ENCODE assay signal across 25 cellular contexts in genomic region chrX:72634321-72634720, GRCh38.
DNase-seq lines count a peak whose midpoint lies in the region; ATAC-seq, FAIRE-seq and TF ChIP-seq lines count a peak whose summit lies in the region.
"Had no signal": no experiment of that assay in that cellular context is flagged by ENCODE, and none has a peak within 500 bp of the region (broad histone marks: within the 10 kb centered on the region; RNA-seq: fewer than 3 reads in every experiment).

No MANE protein-coding gene starts in this region.

- H3K27me3 ChIP-seq in pancreas (peaks cover 0 to 7% (median 0%) of the 10 kb centered on the region in 4 donors), MM.1S (replicated peaks; ENCODE audit: insufficient read depth, low read length) (no peaks in the 10 kb centered on the region)
- H3K27me3 ChIP-seq: vagina had no signal

- H3K27ac Mint-ChIP-seq in activated T-helper 17 cell treated with anti-CD3 and anti-CD28 coated beads, Interleukin-2, amount 50 U/mL, for 72 hours, result no peak overlapping the region
- H3K27ac Mint-ChIP-seq: activated CD8-positive, alpha-beta T cell treated with anti-CD3 and anti-CD28 coated beads for 36 hours; activated naive CD8-positive, alpha-beta T cell treated with anti-CD3 and anti-CD28 coated beads, Interleukin-2, amount 50 U/mL, for 24 hours; CD4-positive, CD25-positive, alpha-beta regulatory T cell; natural killer cell; T-helper 2 cell treated with Interferon-gamma antibody and Interleukin-4, amounts not matched to agents 5 μg/mL and 100 μg/mL, for 36 hours had no signal

- TF ChIP-seq CTCF in LNCaP clone FGC (IDR thresholded peaks at IDR 0.05; ENCODE audit: control insufficient read depth, extremely low read depth, insufficient read depth) (no peak), pancreas (IDR thresholded peaks at IDR 0.05) (no peak), MM.1S (IDR thresholded peaks at IDR 0.05; ENCODE audit: low read length) (no peak)

- peak; percentile 92 for FAIRE-seq in pancreas (lab: Jason Lieb, UNC)
- FAIRE-seq: G401.6, keratinocyte had no signal

- no peaks in the 10 kb centered on the region for H4K20me1 ChIP-seq in MM.1S (ENCODE audit: insufficient read depth, low read length)

- ATAC-seq in left cardiac atrium (peak; percentile 51 to 55), pancreas (peak in 1 of 4 donors; percentile 46), GM18868 (IDR thresholded peaks at IDR 0.05; ENCODE audit: unreplicated experiment) (no peak)
- no peak for ATAC-seq in activated T-helper 17 cell treated with anti-CD3 and anti-CD28 coated beads, Interleukin-2, amount 50 U/mL, for 72 hours (replicated peaks)
- ATAC-seq: activated CD8-positive, alpha-beta T cell treated with anti-CD3 and anti-CD28 coated beads for 36 hours; activated naive CD8-positive, alpha-beta T cell treated with anti-CD3 and anti-CD28 coated beads, Interleukin-2, amount 50 U/mL, for 24 hours; HCT116; natural killer cell had no signal

- H3K9me3 ChIP-seq in pancreas (no peaks in the 10 kb centered on the region), MM.1S (replicated peaks; ENCODE audit: insufficient read depth, low read length) (no peaks in the 10 kb centered on the region)
- H3K9me3 ChIP-seq: vagina had no signal

- H3K9me3 Mint-ChIP-seq in activated T-helper 17 cell treated with anti-CD3 and anti-CD28 coated beads, Interleukin-2, amount 50 U/mL, for 72 hours, result no peaks in the 10 kb centered on the region
- H3K9me3 Mint-ChIP-seq: activated CD8-positive, alpha-beta T cell treated with anti-CD3 and anti-CD28 coated beads for 36 hours; activated naive CD8-positive, alpha-beta T cell treated with anti-CD3 and anti-CD28 coated beads, Interleukin-2, amount 50 U/mL, for 24 hours; brain; CD4-positive, CD25-positive, alpha-beta regulatory T cell; natural killer cell; T-helper 2 cell treated with Interferon-gamma antibody and Interleukin-4, amounts not matched to agents 5 μg/mL and 100 μg/mL, for 36 hours had no signal

- intact Hi-C loops in left cardiac atrium (cut with DNase I) (no loop called here), pancreas (cut with DNase I) (no loop called here)

- no peak overlapping the region for H3K4me3 Mint-ChIP-seq in activated T-helper 17 cell treated with anti-CD3 and anti-CD28 coated beads, Interleukin-2, amount 50 U/mL, for 72 hours
- H3K4me3 Mint-ChIP-seq: activated CD8-positive, alpha-beta T cell treated with anti-CD3 and anti-CD28 coated beads for 36 hours; activated naive CD8-positive, alpha-beta T cell treated with anti-CD3 and anti-CD28 coated beads, Interleukin-2, amount 50 U/mL, for 24 hours; brain; CD4-positive, CD25-positive, alpha-beta regulatory T cell; natural killer cell; T-helper 2 cell treated with Interferon-gamma antibody and Interleukin-4, amounts not matched to agents 5 μg/mL and 100 μg/mL, for 36 hours had no signal

- H2AFZ ChIP-seq in MM.1S (ENCODE audit: low read length), result no peak overlapping the region

- 44 to 51% methylated on average over 3 of the region's 3 CpGs for WGBS in pancreas, 2 donors

- no peaks in the 10 kb centered on the region for H3F3A ChIP-seq in MM.1S (ENCODE audit: insufficient read depth, low read length)

- no peak overlapping the region for H3K4me3 ChIP-seq in LNCaP clone FGC (ENCODE audit: low read depth, low read length)
- H3K4me3 ChIP-seq in pancreas, result no peak overlapping the region
- no peak overlapping the region for H3K4me3 ChIP-seq in MM.1S (ENCODE audit: low read length)
- H3K4me3 ChIP-seq: vagina had no signal

- H3K36me3 ChIP-seq in pancreas, result no peaks in the 10 kb centered on the region
- H3K36me3 ChIP-seq in MM.1S (replicated peaks; ENCODE audit: insufficient read depth, low read length), result no peaks in the 10 kb centered on the region
- H3K36me3 ChIP-seq: vagina had no signal

- no peaks in the 10 kb centered on the region for H3K36me3 Mint-ChIP-seq in activated T-helper 17 cell treated with anti-CD3 and anti-CD28 coated beads, Interleukin-2, amount 50 U/mL, for 72 hours (ENCODE audit: low read depth)
- H3K36me3 Mint-ChIP-seq: brain; CD4-positive, CD25-positive, alpha-beta regulatory T cell; natural killer cell had no signal

- H3K27ac ChIP-seq in pancreas, result peak overlapping the region in 1 of 4 donors; percentile 15
- no peak overlapping the region for H3K27ac ChIP-seq in MM.1S (ENCODE audit: low read length)
- H3K27ac ChIP-seq: vagina had no signal

- DNase-seq in LNCaP clone FGC (ENCODE audit: low read depth) (peak; percentile 28), cerebellar cortex (ENCODE audit: low spot score) (peak; percentile 1), left cardiac atrium (no peak), pancreas (no peak), NCI-H2029 (lab: John Stamatoyannopoulos, UW) (no peak), MM.1S (no peak)
- DNase-seq: activated CD8-positive, alpha-beta T cell treated with anti-CD3 and anti-CD28 coated beads for 36 hours; activated gamma-delta T cell; activated naive CD8-positive, alpha-beta T cell treated with anti-CD3 and anti-CD28 coated beads, Interleukin-2, amount 50 U/mL, for 24 hours; activated T-cell treated with anti-CD3 and anti-CD28 coated beads for 4 hours; CD4-positive, CD25-positive, alpha-beta regulatory T cell; DMS153; hypothalamus; IMR-90; natural killer cell; NCI-H1417 treated with DMSO at 0.1 percent for 48 hours; NCI-H524 had no signal

- H3K79me2 ChIP-seq in MM.1S (ENCODE audit: low read length), result no peaks in the 10 kb centered on the region

- H3K4me1 ChIP-seq in pancreas (no peaks in the 10 kb centered on the region), MM.1S (ENCODE audit: low read length) (no peaks in the 10 kb centered on the region)
- H3K4me1 ChIP-seq: vagina had no signal

- no peaks in the 10 kb centered on the region for H3K9me2 ChIP-seq in MM.1S (replicated peaks; ENCODE audit: insufficient read depth, low read length)

- no peaks in the 10 kb centered on the region for H3K4me1 Mint-ChIP-seq in activated T-helper 17 cell treated with anti-CD3 and anti-CD28 coated beads, Interleukin-2, amount 50 U/mL, for 72 hours
- H3K4me1 Mint-ChIP-seq: activated naive CD8-positive, alpha-beta T cell treated with anti-CD3 and anti-CD28 coated beads, Interleukin-2, amount 50 U/mL, for 24 hours; brain; CD4-positive, CD25-positive, alpha-beta regulatory T cell; natural killer cell had no signal

- H3K4me2 ChIP-seq in MM.1S (ENCODE audit: low read depth, low read length), result no peak overlapping the region

- peaks cover 3% of the 10 kb centered on the region for H3K27me3 Mint-ChIP-seq in activated T-helper 17 cell treated with anti-CD3 and anti-CD28 coated beads, Interleukin-2, amount 50 U/mL, for 72 hours
- H3K27me3 Mint-ChIP-seq: activated CD8-positive, alpha-beta T cell treated with anti-CD3 and anti-CD28 coated beads for 36 hours; activated naive CD8-positive, alpha-beta T cell treated with anti-CD3 and anti-CD28 coated beads, Interleukin-2, amount 50 U/mL, for 24 hours; brain had no signal

- no peak overlapping the region for H3K9ac ChIP-seq in MM.1S (ENCODE audit: low read length)

Comparison
In these comparisons a context has a peak if more than half of its experiments do, and no peak if none do; other contexts are left out.
1. DNase-seq: peak in LNCaP clone FGC (single experiment) and cerebellar cortex (single experiment); none in left cardiac atrium (single experiment), pancreas (0 of 6), NCI-H2029 (single experiment) and MM.1S (single experiment).
2. ATAC-seq: peak in left cardiac atrium (2 of 2); none in activated T-helper 17 cell treated with anti-CD3 and anti-CD28 coated beads, Interleukin-2, amount 50 U/mL, for 72 hours (single experiment) and GM18868 (single experiment).